In the genomic region with DNA sequence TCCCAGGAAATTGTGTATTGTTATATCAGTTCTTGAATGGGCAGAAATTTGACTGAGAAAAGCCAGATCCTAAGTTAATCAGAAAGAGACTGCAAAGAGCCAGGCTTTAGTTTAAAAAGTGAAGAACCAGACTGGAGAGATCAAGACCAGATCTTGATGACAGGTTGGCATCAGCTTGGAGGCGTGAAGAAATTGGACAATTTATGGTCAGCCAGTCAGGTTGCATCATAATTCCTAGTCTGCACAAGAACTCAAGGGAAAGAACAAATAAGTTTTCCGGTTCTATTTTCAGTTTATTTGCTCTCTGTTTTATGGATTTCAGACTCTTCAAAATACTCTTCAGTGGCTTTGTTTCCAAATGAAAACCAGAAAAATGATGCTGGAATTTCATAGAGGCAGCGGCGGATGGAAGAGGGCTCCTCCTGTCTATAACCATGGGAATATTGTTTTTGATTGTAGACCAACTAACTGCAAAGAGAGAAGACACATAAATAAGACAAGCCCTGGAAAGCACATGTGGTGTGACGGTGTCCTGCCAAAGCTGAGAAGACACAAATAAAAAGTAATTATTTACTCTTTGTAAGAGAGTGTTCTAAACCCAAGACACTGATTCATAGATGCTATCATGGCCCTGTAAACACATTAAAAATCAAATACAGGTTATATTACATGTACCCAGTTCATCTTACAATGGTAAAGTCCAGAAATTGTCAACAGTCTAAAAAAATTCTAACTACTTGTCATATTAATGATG, we compare ENCODE assay signal across 19 cellular contexts.
"Had no signal": no experiment of that assay in that cellular context is flagged by ENCODE, and none has a peak within 500 bp of the region (broad histone marks: within the 10 kb centered on the region; RNA-seq: fewer than 3 reads in every experiment).

No MANE protein-coding gene starts in this region.

- H3K27me3 ChIP-seq: tibial nerve, upper lobe of right lung had no signal

- DNase-seq: effector CD4-positive, alpha-beta T cell; endodermal cell; erythroblast; glutamatergic neuron; islet precursor cell; mammary epithelial cell; naive thymus-derived CD4-positive, alpha-beta T cell; nephron progenitor cell; psoas muscle; retina; stimulated activated CD4-positive, alpha-beta T cell treated with anti-CD3 and anti-CD28 coated beads, Interleukin-4, amount 100 ng/mL, for 1 hour; stimulated activated CD8-positive, alpha-beta memory T cell treated with anti-CD3 and anti-CD28 coated beads, Interleukin-4, amount 100 ng/mL, for 48 hours; upper lobe of right lung had no signal

- H3K9me3 ChIP-seq: psoas muscle, tibial nerve, upper lobe of right lung had no signal

- H3K4me1 Mint-ChIP-seq: naive thymus-derived CD4-positive, alpha-beta T cell; nephron progenitor cell; stimulated activated effector memory CD8-positive, alpha-beta T cell treated with anti-CD3 and anti-CD28 coated beads, Interleukin-12 subunit alpha, Interleukin-12 subunit beta, amount 100 ng/mL, for 72 hours had no signal

- H3K4me3 Mint-ChIP-seq: endodermal cell; naive thymus-derived CD4-positive, alpha-beta T cell; nephron progenitor cell; stimulated activated effector memory CD8-positive, alpha-beta T cell treated with anti-CD3 and anti-CD28 coated beads, Interleukin-12 subunit alpha, Interleukin-12 subunit beta, amount 100 ng/mL, for 72 hours; stimulated activated naive CD8-positive, alpha-beta T cell treated with anti-CD3 and anti-CD28 coated beads, Interleukin-15, Interleukin-2, amounts not matched to agents 100 ng/mL and 50 ng/mL, for 24 hours had no signal

- H2AFZ ChIP-seq: parathyroid adenoma had no signal

- H3K36me3 Mint-ChIP-seq: naive thymus-derived CD4-positive, alpha-beta T cell; stimulated activated effector memory CD8-positive, alpha-beta T cell treated with anti-CD3 and anti-CD28 coated beads, Interleukin-12 subunit alpha, Interleukin-12 subunit beta, amount 100 ng/mL, for 72 hours had no signal

- H3K4me3 ChIP-seq: coronary artery, psoas muscle, tibial nerve, upper lobe of right lung had no signal

- H3K9me3 Mint-ChIP-seq: endodermal cell; stimulated activated naive CD8-positive, alpha-beta T cell treated with anti-CD3 and anti-CD28 coated beads, Interleukin-15, Interleukin-2, amounts not matched to agents 100 ng/mL and 50 ng/mL, for 24 hours had no signal

- H3K27ac ChIP-seq: coronary artery, parathyroid adenoma, psoas muscle, tibial nerve, upper lobe of right lung had no signal

- ATAC-seq: left lobe of liver; naive thymus-derived CD4-positive, alpha-beta T cell; stimulated activated effector memory CD8-positive, alpha-beta T cell treated with anti-CD3 and anti-CD28 coated beads, Interleukin-12 subunit alpha, Interleukin-12 subunit beta, amount 100 ng/mL, for 72 hours; upper lobe of right lung had no signal

- H3K79me2 ChIP-seq: parathyroid adenoma had no signal

- H3K9ac ChIP-seq: parathyroid adenoma had no signal

- H3K27ac Mint-ChIP-seq: endodermal cell; naive thymus-derived CD4-positive, alpha-beta T cell; nephron progenitor cell; stimulated activated effector memory CD8-positive, alpha-beta T cell treated with anti-CD3 and anti-CD28 coated beads, Interleukin-12 subunit alpha, Interleukin-12 subunit beta, amount 100 ng/mL, for 72 hours; stimulated activated naive CD8-positive, alpha-beta T cell treated with anti-CD3 and anti-CD28 coated beads, Interleukin-15, Interleukin-2, amounts not matched to agents 100 ng/mL and 50 ng/mL, for 24 hours had no signal

- H3K4me1 ChIP-seq: parathyroid adenoma, psoas muscle, upper lobe of right lung had no signal
